Comparison of ENCODE assay signal across 7 cellular contexts in the genomic region with DNA sequence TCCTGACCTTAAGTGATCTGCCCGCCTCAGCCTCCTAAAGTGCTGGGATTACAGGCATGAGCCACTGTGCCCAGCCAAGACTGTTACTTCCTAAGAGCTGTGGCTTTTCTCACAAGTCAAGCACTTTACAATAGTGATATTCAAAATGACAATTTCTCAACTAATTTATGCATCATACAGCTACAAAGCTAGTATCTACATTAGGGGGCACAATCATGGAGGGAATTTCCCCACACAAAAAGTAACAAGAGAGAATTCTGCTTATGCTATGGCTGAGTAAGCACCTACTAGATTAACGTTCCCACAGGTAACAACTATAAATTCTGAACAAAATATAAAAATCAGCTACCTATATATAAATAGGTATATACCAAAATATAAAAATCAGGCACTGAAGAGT.
"Had no signal": no experiment of that assay in that cellular context is flagged by ENCODE, and none has a peak within 500 bp of the region (broad histone marks: within the 10 kb centered on the region; RNA-seq: fewer than 3 reads in every experiment).

No MANE protein-coding gene starts in this region.

- ATAC-seq: GM12878 had no signal

- DNase-seq: GDM1, GF-D8 had no signal

- FAIRE-seq: G401.6, GM12878, GM12891, GM18507, GM19239 had no signal
